9 cellular contexts compared by ENCODE assay signal in genomic region chr4:76624271-76624681, GRCh38.
DNase-seq lines count a peak whose midpoint lies in the region; ATAC-seq, FAIRE-seq and TF ChIP-seq lines count a peak whose summit lies in the region.
"Had no signal": no experiment of that assay in that cellular context is flagged by ENCODE, and none has a peak within 500 bp of the region (broad histone marks: within the 10 kb centered on the region; RNA-seq: fewer than 3 reads in every experiment).

No MANE protein-coding gene starts in this region.

- no peaks in the 10 kb centered on the region for H3K9me3 Mint-ChIP-seq in activated CD8-positive, alpha-beta memory T cell treated with anti-CD3 and anti-CD28 coated beads, Interleukin-2, amount 10 ng/mL, durations not matched to agents 7 days and 5 days (ENCODE audit: low read depth)

- peaks cover 34% of the 10 kb centered on the region for H3K4me1 ChIP-seq in mesodermal cell (ENCODE audit: control insufficient read depth, insufficient read depth, low read length, poor library complexity, severe bottlenecking)
- H3K4me1 ChIP-seq in tibial nerve = peaks cover 0 to 40% (median 3%) of the 10 kb centered on the region in 4 donors

- H3K9me3 ChIP-seq in mesodermal cell (ENCODE audit: control insufficient read depth, low read length) (no peaks in the 10 kb centered on the region), tibial nerve (no peaks in the 10 kb centered on the region)

- peaks cover 50% of the 10 kb centered on the region for H3K27me3 Mint-ChIP-seq in activated CD8-positive, alpha-beta memory T cell treated with anti-CD3 and anti-CD28 coated beads, Interleukin-2, amount 10 ng/mL, durations not matched to agents 7 days and 5 days

- peak; percentile 96 for DNase-seq in LHCN-M2 (ENCODE audit: low read depth)
- DNase-seq in tibial nerve (ENCODE audit: low spot score in 2 of 2) = peak; percentile 17 to 64
- DNase-seq in activated CD8-positive, alpha-beta memory T cell treated with anti-CD3 and anti-CD28 coated beads, Interleukin-2, amount 10 ng/mL, durations not matched to agents 7 days and 5 days = no peak
- DNase-seq in 8988T = no peak

- no peak for TF ChIP-seq CTCF in tibial nerve (IDR thresholded peaks at IDR 0.05)

- no peaks in the 10 kb centered on the region for H3K27me3 ChIP-seq in tibial nerve

- peaks cover 3% of the 10 kb centered on the region for H3K4me1 Mint-ChIP-seq in activated CD8-positive, alpha-beta memory T cell treated with anti-CD3 and anti-CD28 coated beads, Interleukin-2, amount 10 ng/mL, durations not matched to agents 7 days and 5 days

- no peak overlapping the region for H3K27ac Mint-ChIP-seq in activated CD8-positive, alpha-beta memory T cell treated with anti-CD3 and anti-CD28 coated beads, Interleukin-2, amount 10 ng/mL, durations not matched to agents 7 days and 5 days

- CTCF ChIA-PET in activated CD8-positive, alpha-beta memory T cell treated with anti-CD3 and anti-CD28 coated beads, Interleukin-2, amount 10 ng/mL, durations not matched to agents 7 days and 5 days (lab: Charles Lee) = no interaction called here

- WGBS in mesodermal cell (ENCODE audit: insufficient coverage in 2 of 2), 2 experiments = 18 to 25% methylated on average over 5 to 6 of the region's 7 CpGs
- WGBS in tibial nerve, 2 donors = 16% methylated on average over 7 of the region's 7 CpGs

- peak; percentile 37 for FAIRE-seq in endometrium (lab: Jason Lieb, UNC)
- FAIRE-seq: frontal cortex had no signal

- TF ChIP-seq EP300 in tibial nerve (IDR thresholded peaks at IDR 0.05) = peak in 1 of 2 donors; percentile 81

- TF ChIP-seq POLR2A in tibial nerve (IDR thresholded peaks at IDR 0.05) = no peak

- no peak overlapping the region for H3K4me3 Mint-ChIP-seq in activated CD8-positive, alpha-beta memory T cell treated with anti-CD3 and anti-CD28 coated beads, Interleukin-2, amount 10 ng/mL, durations not matched to agents 7 days and 5 days

- H3K27ac ChIP-seq in mesodermal cell (ENCODE audit: low read depth, low read length, severe bottlenecking) (peak overlapping the region; percentile 94), tibial nerve (peak overlapping the region; percentile 21 to 82 (median 46))

- H3K4me3 ChIP-seq in mesodermal cell (ENCODE audit: extremely low read depth, insufficient read depth, low read length, poor library complexity, severe bottlenecking) = no peak overlapping the region
- no peak overlapping the region for H3K4me3 ChIP-seq in tibial nerve

- no peaks in the 10 kb centered on the region for H3K36me3 Mint-ChIP-seq in activated CD8-positive, alpha-beta memory T cell treated with anti-CD3 and anti-CD28 coated beads, Interleukin-2, amount 10 ng/mL, durations not matched to agents 7 days and 5 days

- ATAC-seq in activated CD8-positive, alpha-beta memory T cell treated with anti-CD3 and anti-CD28 coated beads, Interleukin-2, amount 10 ng/mL, durations not matched to agents 7 days and 5 days = no peak
- ATAC-seq in GM21423 (IDR thresholded peaks at IDR 0.05; ENCODE audit: unreplicated experiment) (no peak), HG03139 (IDR thresholded peaks at IDR 0.05; ENCODE audit: unreplicated experiment) (no peak)

- no peaks in the 10 kb centered on the region for H3K36me3 ChIP-seq in mesodermal cell (ENCODE audit: control insufficient read depth, insufficient read depth, low read length)
- H3K36me3 ChIP-seq in tibial nerve = no peaks in the 10 kb centered on the region

Comparison
In these comparisons a context has a peak if more than half of its experiments do, and no peak if none do; other contexts are left out.
1. DNase-seq: peak in LHCN-M2 (single experiment) and tibial nerve (2 of 2); none in activated CD8-positive, alpha-beta memory T cell treated with anti-CD3 and anti-CD28 coated beads, Interleukin-2, amount 10 ng/mL, durations not matched to agents 7 days and 5 days (single experiment) and 8988T (single experiment).